Comparison of ENCODE assay signal across 24 cellular contexts in the genomic region with DNA sequence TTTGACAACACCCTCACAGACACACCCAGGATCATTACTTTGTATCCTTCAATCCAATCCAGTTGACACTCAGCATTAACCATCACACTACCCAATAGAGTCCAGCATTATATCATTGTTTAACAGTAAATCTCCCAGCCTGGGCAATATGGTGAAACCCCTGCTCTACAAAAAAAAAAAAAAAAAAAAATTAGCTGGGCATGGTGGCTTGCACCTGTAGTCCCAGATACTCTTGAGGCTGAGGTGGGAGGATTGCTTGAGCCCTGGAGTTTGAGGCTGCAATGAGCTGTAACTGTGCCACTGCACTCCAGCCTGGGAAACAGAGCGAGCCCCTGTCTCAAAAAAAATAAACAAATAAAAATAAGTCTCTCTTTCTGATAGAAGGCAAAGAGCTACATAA.
"Had no signal": no experiment of that assay in that cellular context is flagged by ENCODE, and none has a peak within 500 bp of the region (broad histone marks: within the 10 kb centered on the region; RNA-seq: fewer than 3 reads in every experiment).

No MANE protein-coding gene starts in this region.

- H3K4me1 ChIP-seq: foreskin keratinocyte, gastroesophageal sphincter, left lung, lower lobe of right lung had no signal

- H2AFZ ChIP-seq: hepatocyte had no signal

- H3K4me3 Mint-ChIP-seq: immature natural killer cell; mesothelial cell of epicardium; naive thymus-derived CD4-positive, alpha-beta T cell had no signal

- H3K4me2 ChIP-seq: hepatocyte had no signal

- DNase-seq: dermis blood vessel endothelial cell; dorsolateral prefrontal cortex; effector CD4-positive, alpha-beta T cell; effector memory CD4-positive, alpha-beta T cell; foreskin keratinocyte; heart left ventricle; hypothalamus; immature natural killer cell; islet precursor cell; left cardiac atrium; left lung; left ventricle myocardium superior; lower lobe of right lung; mesenchymal stem cell; mucosa of descending colon; naive thymus-derived CD4-positive, alpha-beta T cell had no signal

- H3K9me3 ChIP-seq: esophagus muscularis mucosa, gastroesophageal sphincter, heart left ventricle, left lung, lower lobe of right lung, mucosa of descending colon had no signal

- ATAC-seq: foreskin keratinocyte; gastroesophageal sphincter; heart left ventricle; left cardiac atrium; left lung; left ventricle myocardium superior; lower lobe of right lung; mucosa of descending colon; naive thymus-derived CD4-positive, alpha-beta T cell had no signal

- FAIRE-seq: colon, endothelial cell of umbilical vein, frontal cortex had no signal

- H3K36me3 Mint-ChIP-seq: immature natural killer cell; mesothelial cell of epicardium; naive thymus-derived CD4-positive, alpha-beta T cell had no signal

- H3K4me1 Mint-ChIP-seq: immature natural killer cell; naive thymus-derived CD4-positive, alpha-beta T cell had no signal

- H3K36me3 ChIP-seq: esophagus muscularis mucosa, gastroesophageal sphincter, heart left ventricle, left lung, lower lobe of right lung had no signal

- H3K27ac ChIP-seq: coronary artery, dorsolateral prefrontal cortex, esophagus muscularis mucosa, foreskin keratinocyte, gastroesophageal sphincter, heart left ventricle, hepatocyte, left lung, lower lobe of right lung had no signal

- H3K9me3 Mint-ChIP-seq: immature natural killer cell had no signal

- H3K4me3 ChIP-seq: coronary artery, dorsolateral prefrontal cortex, esophagus muscularis mucosa, gastroesophageal sphincter, heart left ventricle, hepatocyte, left lung, lower lobe of right lung, mucosa of descending colon had no signal

- H3K27ac Mint-ChIP-seq: mesothelial cell of epicardium; naive thymus-derived CD4-positive, alpha-beta T cell had no signal

- H3K27me3 ChIP-seq: dorsolateral prefrontal cortex, esophagus muscularis mucosa, gastroesophageal sphincter, hepatocyte, left lung had no signal

- H3K79me2 ChIP-seq: hepatocyte had no signal
